In the genomic region with DNA sequence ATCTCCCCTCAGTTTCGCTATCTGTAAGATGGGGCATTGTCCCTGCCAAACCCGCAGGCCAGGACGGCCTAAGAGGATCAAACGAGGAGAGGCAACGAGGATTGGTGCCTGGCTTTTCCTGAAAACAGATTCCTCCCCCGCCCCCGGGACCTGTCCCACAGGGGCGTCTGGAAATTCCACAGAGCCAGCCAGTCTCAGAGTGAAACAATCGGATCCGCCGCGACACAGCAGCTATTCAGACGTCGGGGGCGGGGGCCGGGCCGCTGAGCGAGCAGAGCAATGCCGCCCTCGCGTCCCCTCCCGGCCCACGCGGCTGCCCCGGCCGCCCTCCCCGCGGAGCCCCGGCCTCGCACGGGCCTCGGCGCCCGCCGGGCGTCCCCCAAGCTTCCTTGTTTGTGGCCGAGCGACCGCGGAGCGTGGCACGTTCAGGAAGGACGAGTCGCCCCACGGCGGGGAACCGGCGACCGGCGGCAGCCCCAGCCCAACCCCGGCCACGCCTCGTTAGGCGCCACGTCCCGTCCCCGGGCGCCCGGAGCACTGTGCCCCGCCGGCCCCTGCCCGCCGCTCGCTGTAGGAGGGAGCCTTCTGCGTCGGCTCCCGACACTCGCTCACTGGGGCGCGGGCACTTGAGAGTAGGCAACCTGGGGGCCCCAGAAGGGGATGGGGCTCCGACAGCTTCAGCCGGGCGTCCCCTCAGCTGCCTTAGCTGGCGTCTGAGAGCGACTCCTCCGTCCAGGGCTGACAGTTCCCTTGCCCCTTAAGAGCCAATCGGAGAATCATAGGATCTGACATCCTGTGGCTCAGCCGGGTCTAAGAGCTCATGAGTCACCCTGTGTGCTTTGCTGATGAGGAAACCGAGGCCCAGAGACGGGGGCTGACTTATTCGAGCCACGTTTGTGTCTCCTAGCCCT, we compare ENCODE assay signal across 8 cellular contexts. TPM values are rescaled to one million over a fixed set of nuclear protein-coding genes. Genes with fewer than 3 reads are reported as not detected.
A peak's percentile ranks its signal among the peaks of the same experiment; 100 is the strongest.
DNase-seq lines count a peak whose midpoint lies in the region; ATAC-seq and TF ChIP-seq lines count a peak whose summit lies in the region.

No MANE protein-coding gene starts in this region.

- intact Hi-C loops in Panc1 (cut with micrococcal nuclease; ENCODE audit: unreplicated experiment) = no loop called here

- no peaks in the 10 kb centered on the region for H3K27me3 ChIP-seq in Panc1 (ENCODE audit: control insufficient read depth, insufficient read depth, low read length)

- no peaks in the 10 kb centered on the region for H3K9me3 ChIP-seq in Panc1 (ENCODE audit: control insufficient read depth, insufficient read depth, low read depth, low read length)

- CTCF ChIA-PET in Panc1 (lab: Charles Lee) = interaction anchor here (0.5 to 0.9 kb wide), 6 partner anchors 30 to 229 kb away, joined by 3 to 5 read pairs (median 3); a partner anchor contains a TSS

- H3K27me3 Mint-ChIP-seq in naive thymus-derived CD8-positive, alpha-beta T cell = peaks cover 4 to 10% (median 6%) of the 10 kb centered on the region in 5 donors
- H3K27me3 Mint-ChIP-seq in stimulated activated naive B cell treated with anti-CD40 and anti-IgM and Interleukin-4, amounts not matched to agents 10 μg/mL and 1 μg/mL and 100 μg/mL, for 72 hours = peaks cover 16 to 27% of the 10 kb centered on the region in 2 donors

- H3K4me3 ChIP-seq in Panc1 (ENCODE audit: low read depth in 2 of 2, low read length in 2 of 2) = peak overlapping the region; percentile 50 to 76

- peak overlapping the region; percentile 75 to 87 (median 84) for H3K4me3 Mint-ChIP-seq in naive thymus-derived CD8-positive, alpha-beta T cell
- peak overlapping the region; percentile 85 for H3K4me3 Mint-ChIP-seq in stimulated activated naive B cell treated with anti-CD40 and anti-IgM and Interleukin-4, amounts not matched to agents 10 μg/mL and 1 μg/mL and 100 μg/mL, for 72 hours

- in situ Hi-C loops in Panc1 (cut with HindIII; ENCODE audit: low pct_unique_long_range_greater_than_20kb, low sequenced_read_pairs) = no loop called here

- peak; percentile 35 for DNase-seq in NCI-H345 (lab: John Stamatoyannopoulos, UW)
- DNase-seq in NCI-H345 treated with DMSO at 0.1 percent for 48 hours (lab: John Stamatoyannopoulos, UW; ENCODE audit: unreplicated experiment) = no peak
- peak; percentile 42 for DNase-seq in Panc1 (ENCODE audit: low read depth, low spot score)
- DNase-seq in activated T-helper 1 cell treated with anti-CD3 and anti-CD28 coated beads, Interleukin-2, amount 50 U/mL, for 16 hours (ENCODE audit: low read depth in 1 of 2, low spot score in 1 of 2) = peak; percentile 7 to 27
- peak; percentile 82 for DNase-seq in fibroblast of peridontal ligament (ENCODE audit: extremely low read depth)
- peak; percentile 19 to 65 (median 40) for DNase-seq in naive thymus-derived CD8-positive, alpha-beta T cell
- peak; percentile 33 for DNase-seq in stimulated activated naive B cell treated with anti-CD40 and anti-IgM and Interleukin-4, amounts not matched to agents 10 μg/mL and 1 μg/mL and 100 μg/mL, for 72 hours

- peak overlapping the region; percentile 29 for H3K27ac ChIP-seq in Panc1 (ENCODE audit: low read length)

- H3K9me3 Mint-ChIP-seq in naive thymus-derived CD8-positive, alpha-beta T cell = no peaks in the 10 kb centered on the region
- H3K9me3 Mint-ChIP-seq in stimulated activated naive B cell treated with anti-CD40 and anti-IgM and Interleukin-4, amounts not matched to agents 10 μg/mL and 1 μg/mL and 100 μg/mL, for 72 hours = no peaks in the 10 kb centered on the region

- no peaks in the 10 kb centered on the region for H3K36me3 ChIP-seq in Panc1 (ENCODE audit: control insufficient read depth, insufficient read depth, low read length)

- H3K27ac Mint-ChIP-seq in naive thymus-derived CD8-positive, alpha-beta T cell = peak overlapping the region in 6 of 10 donors; percentile 5 to 81 (median 52)
- H3K27ac Mint-ChIP-seq in stimulated activated naive B cell treated with anti-CD40 and anti-IgM and Interleukin-4, amounts not matched to agents 10 μg/mL and 1 μg/mL and 100 μg/mL, for 72 hours = peak overlapping the region; percentile 84

- no TSS peak for BruUV-seq in Panc1 (replicated peaks; lab: Mats Ljungman, UMichigan)

- TF ChIP-seq CTCF in Panc1 (IDR thresholded peaks at IDR 0.05) = no peak

- ATAC-seq in Panc1 (peak; percentile 91), HG03442 (IDR thresholded peaks at IDR 0.05; ENCODE audit: unreplicated experiment) (no peak)
- peak; percentile 77 to 85 for ATAC-seq in naive thymus-derived CD8-positive, alpha-beta T cell
- peak; percentile 82 to 83 for ATAC-seq in stimulated activated naive B cell treated with anti-CD40 and anti-IgM and Interleukin-4, amounts not matched to agents 10 μg/mL and 1 μg/mL and 100 μg/mL, for 72 hours (replicated peaks)

- POLR2A ChIA-PET in Panc1 (lab: Charles Lee) = interaction anchor here (1.4 kb wide), 1 partner anchor 21 kb away, joined by 6 read pairs; no protein-coding TSS in a partner anchor
- POLR2A ChIA-PET in naive thymus-derived CD8-positive, alpha-beta T cell (lab: Charles Lee) = interaction anchor here (0.6 to 1.5 kb wide), 2 partner anchors 15 to 33 kb away, joined by 3 to 5 read pairs; no protein-coding TSS in a partner anchor

- H3K4me1 ChIP-seq in Panc1 (ENCODE audit: control insufficient read depth, insufficient read depth, low read length) = no peaks in the 10 kb centered on the region

- no peaks in the 10 kb centered on the region for H3K36me3 Mint-ChIP-seq in naive thymus-derived CD8-positive, alpha-beta T cell
- H3K36me3 Mint-ChIP-seq in stimulated activated naive B cell treated with anti-CD40 and anti-IgM and Interleukin-4, amounts not matched to agents 10 μg/mL and 1 μg/mL and 100 μg/mL, for 72 hours = no peaks in the 10 kb centered on the region

- H3K4me1 Mint-ChIP-seq in naive thymus-derived CD8-positive, alpha-beta T cell = peaks cover 3 to 10% (median 9%) of the 10 kb centered on the region in 4 donors
- H3K4me1 Mint-ChIP-seq in stimulated activated naive B cell treated with anti-CD40 and anti-IgM and Interleukin-4, amounts not matched to agents 10 μg/mL and 1 μg/mL and 100 μg/mL, for 72 hours = peaks cover 7 to 9% of the 10 kb centered on the region in 2 donors

RNA-seq across cellular contexts. Expression of a gene that starts 29.7 kb away (rescaled TPM):
- total RNA-seq in Panc1 (2021; ENCODE audit: unreplicated experiment) = 0.54 TPM
- 0.34 TPM for polyA plus RNA-seq in Panc1 (2012; ENCODE audit: insufficient read length)
- total RNA-seq in naive thymus-derived CD8-positive, alpha-beta T cell = not detected
- under 1 TPM; 0.25 to 0.62 (median 0.35) TPM for polyA plus RNA-seq in naive thymus-derived CD8-positive, alpha-beta T cell

RNA-seq across cellular contexts. Expression of a gene that starts 49.8 kb away (rescaled TPM):
- not detected for total RNA-seq in Panc1 (2021; ENCODE audit: unreplicated experiment)
- polyA plus RNA-seq in Panc1 (2012; ENCODE audit: insufficient read length) = not detected
- total RNA-seq in naive thymus-derived CD8-positive, alpha-beta T cell = 10 to 100 TPM; 16.6 to 16.9 TPM
- 10 to 100 TPM; 27.7 to 50.7 (median 48.4) TPM for polyA plus RNA-seq in naive thymus-derived CD8-positive, alpha-beta T cell

RNA-seq across cellular contexts. Expression of a gene that starts 49.9 kb away (rescaled TPM):
- total RNA-seq in Panc1 (2021; ENCODE audit: unreplicated experiment) = not detected
- polyA plus RNA-seq in Panc1 (2012; ENCODE audit: insufficient read length) = not detected
- 1 to 10 TPM; 4.7 to 7.0 TPM for total RNA-seq in naive thymus-derived CD8-positive, alpha-beta T cell
- polyA plus RNA-seq in naive thymus-derived CD8-positive, alpha-beta T cell = 10 to 100 TPM; 14.7 to 25.8 (median 17.1) TPM

Comparison
In these comparisons a context has a peak if more than half of its experiments do, and no peak if none do; other contexts are left out.
1. RNA of a gene that starts 49.8 kb away (total RNA-seq): 16.6 to 16.9 TPM in naive thymus-derived CD8-positive, alpha-beta T cell; not detected in Panc1 (single experiment); every median in the first group is over 10 times any median in the second.